1 cellular context compared by ENCODE assay signal in the genomic region with DNA sequence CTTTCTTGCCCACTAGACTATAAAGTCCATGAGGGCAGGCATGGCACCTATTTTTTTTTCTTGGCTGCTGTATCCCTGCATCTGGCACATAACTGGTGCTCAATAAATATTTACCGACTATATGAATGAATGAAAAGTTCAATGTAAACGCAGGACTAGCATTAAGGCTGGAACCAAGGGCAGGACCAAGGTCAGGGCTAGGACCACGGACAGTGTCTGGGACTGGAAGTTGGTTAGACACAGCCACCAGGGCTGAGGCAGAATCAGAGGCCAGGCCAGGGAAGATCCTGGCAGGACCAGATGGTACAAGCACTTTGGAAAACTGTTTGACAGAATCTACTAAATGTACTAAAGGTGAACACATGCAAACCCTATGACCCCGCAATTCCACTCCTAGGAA.
A peak's percentile ranks its signal among the peaks of the same experiment; 100 is the strongest.
TF ChIP-seq lines count a peak whose summit lies in the region.

No MANE protein-coding gene starts in this region.

TF ChIP-seq in HepG2, 621 proteins besides CTCF, POLR2A, EP300 and RAD21 (continues in another document):
- TF ChIP-seq MIER2 (CRISPR knock-in tag; IDR thresholded peaks at IDR 0.05) (peak; percentile 95), PRMT3 (CRISPR knock-in tag; IDR thresholded peaks at IDR 0.05; ENCODE audit: borderline replicate concordance, low read depth) (no peak), NAIF1 (CRISPR knock-in tag; IDR thresholded peaks at IDR 0.05; ENCODE audit: borderline replicate concordance) (no peak), PHF5A (CRISPR knock-in tag; IDR thresholded peaks at IDR 0.05; ENCODE audit: low read depth, unreplicated experiment) (no peak), CENPX (CRISPR knock-in tag; IDR thresholded peaks at IDR 0.05) (no peak), RELA (CRISPR knock-in tag; IDR thresholded peaks at IDR 0.05) (no peak), AGO1 (IDR thresholded peaks at IDR 0.05; ENCODE audit: low read depth, low read length, poor library complexity, severe bottlenecking) (no peak), RFXANK (CRISPR knock-in tag; IDR thresholded peaks at IDR 0.05) (no peak), GTF3A (CRISPR knock-in tag; conservative IDR thresholded peaks at IDR 0.05) (no peak), ZMYM2 (CRISPR knock-in tag; IDR thresholded peaks at IDR 0.05) (no peak), NFIB (CRISPR knock-in tag; IDR thresholded peaks at IDR 0.05; ENCODE audit: borderline replicate concordance) (no peak), SAP130 (CRISPR knock-in tag; IDR thresholded peaks at IDR 0.05; ENCODE audit: low read depth) (no peak), BHLHE40 (IDR thresholded peaks at IDR 0.05; ENCODE audit: low read length) (no peak), EZH2 (conservative IDR thresholded peaks at IDR 0.05; ENCODE audit: low read depth, low read length) (no peak), SALL1 (CRISPR knock-in tag; IDR thresholded peaks at IDR 0.05) (peak; percentile 17; the same call in 1 of the 2 replicates), ZNF891 (CRISPR knock-in tag; IDR thresholded peaks at IDR 0.05) (no peak), RARG (CRISPR knock-in tag; IDR thresholded peaks at IDR 0.05; ENCODE audit: low read depth) (no peak), TOE1 (CRISPR knock-in tag; IDR thresholded peaks at IDR 0.05) (no peak), ZBTB21 (CRISPR knock-in tag; IDR thresholded peaks at IDR 0.05) (no peak), ELF4 (CRISPR knock-in tag; IDR thresholded peaks at IDR 0.05; ENCODE audit: borderline replicate concordance) (no peak), ZNF205 (CRISPR knock-in tag; IDR thresholded peaks at IDR 0.05) (0 out of 2 replicates have a peak, but pooled peaks have one; percentile 55), ZNF557 (CRISPR knock-in tag; IDR thresholded peaks at IDR 0.05) (no peak), ZNF10 (CRISPR knock-in tag; IDR thresholded peaks at IDR 0.05; ENCODE audit: borderline replicate concordance, low read depth) (no peak), PAWR (CRISPR knock-in tag; IDR thresholded peaks at IDR 0.05; ENCODE audit: borderline replicate concordance) (no peak), RARA (CRISPR knock-in tag; IDR thresholded peaks at IDR 0.05) (peak; percentile 22; the same call in 1 of the 2 replicates), YEATS2 (CRISPR knock-in tag; IDR thresholded peaks at IDR 0.05; ENCODE audit: borderline replicate concordance) (no peak), ZNF776 (CRISPR knock-in tag; IDR thresholded peaks at IDR 0.05) (no peak), ZNF878 (CRISPR knock-in tag; IDR thresholded peaks at IDR 0.05) (no peak), KDM5A (IDR thresholded peaks at IDR 0.05; ENCODE audit: borderline replicate concordance, low read length) (no peak), ZSCAN30 (CRISPR knock-in tag; IDR thresholded peaks at IDR 0.05) (no peak), ATF7-NPFF (CRISPR knock-in tag; IDR thresholded peaks at IDR 0.05; ENCODE audit: low read depth) (no peak), GTF2F1 (IDR thresholded peaks at IDR 0.05; ENCODE audit: low read length) (no peak), HOXD1 (CRISPR knock-in tag; IDR thresholded peaks at IDR 0.05) (no peak), YEATS4 (CRISPR knock-in tag; IDR thresholded peaks at IDR 0.05; ENCODE audit: borderline replicate concordance) (no peak)
- TF ChIP-seq, protein P1, sequence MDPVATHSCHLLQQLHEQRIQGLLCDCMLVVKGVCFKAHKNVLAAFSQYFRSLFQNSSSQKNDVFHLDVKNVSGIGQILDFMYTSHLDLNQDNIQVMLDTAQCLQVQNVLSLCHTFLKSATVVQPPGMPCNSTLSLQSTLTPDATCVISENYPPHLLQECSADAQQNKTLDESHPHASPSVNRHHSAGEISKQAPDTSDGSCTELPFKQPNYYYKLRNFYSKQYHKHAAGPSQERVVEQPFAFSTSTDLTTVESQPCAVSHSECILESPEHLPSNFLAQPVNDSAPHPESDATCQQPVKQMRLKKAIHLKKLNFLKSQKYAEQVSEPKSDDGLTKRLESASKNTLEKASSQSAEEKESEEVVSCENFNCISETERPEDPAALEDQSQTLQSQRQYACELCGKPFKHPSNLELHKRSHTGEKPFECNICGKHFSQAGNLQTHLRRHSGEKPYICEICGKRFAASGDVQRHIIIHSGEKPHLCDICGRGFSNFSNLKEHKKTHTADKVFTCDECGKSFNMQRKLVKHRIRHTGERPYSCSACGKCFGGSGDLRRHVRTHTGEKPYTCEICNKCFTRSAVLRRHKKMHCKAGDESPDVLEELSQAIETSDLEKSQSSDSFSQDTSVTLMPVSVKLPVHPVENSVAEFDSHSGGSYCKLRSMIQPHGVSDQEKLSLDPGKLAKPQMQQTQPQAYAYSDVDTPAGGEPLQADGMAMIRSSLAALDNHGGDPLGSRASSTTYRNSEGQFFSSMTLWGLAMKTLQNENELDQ (CRISPR knock-in tag; IDR thresholded peaks at IDR 0.05; ENCODE audit: borderline replicate concordance) = peak; percentile 45; the same call in 1 of the 2 replicates
- TF ChIP-seq, protein P2, sequence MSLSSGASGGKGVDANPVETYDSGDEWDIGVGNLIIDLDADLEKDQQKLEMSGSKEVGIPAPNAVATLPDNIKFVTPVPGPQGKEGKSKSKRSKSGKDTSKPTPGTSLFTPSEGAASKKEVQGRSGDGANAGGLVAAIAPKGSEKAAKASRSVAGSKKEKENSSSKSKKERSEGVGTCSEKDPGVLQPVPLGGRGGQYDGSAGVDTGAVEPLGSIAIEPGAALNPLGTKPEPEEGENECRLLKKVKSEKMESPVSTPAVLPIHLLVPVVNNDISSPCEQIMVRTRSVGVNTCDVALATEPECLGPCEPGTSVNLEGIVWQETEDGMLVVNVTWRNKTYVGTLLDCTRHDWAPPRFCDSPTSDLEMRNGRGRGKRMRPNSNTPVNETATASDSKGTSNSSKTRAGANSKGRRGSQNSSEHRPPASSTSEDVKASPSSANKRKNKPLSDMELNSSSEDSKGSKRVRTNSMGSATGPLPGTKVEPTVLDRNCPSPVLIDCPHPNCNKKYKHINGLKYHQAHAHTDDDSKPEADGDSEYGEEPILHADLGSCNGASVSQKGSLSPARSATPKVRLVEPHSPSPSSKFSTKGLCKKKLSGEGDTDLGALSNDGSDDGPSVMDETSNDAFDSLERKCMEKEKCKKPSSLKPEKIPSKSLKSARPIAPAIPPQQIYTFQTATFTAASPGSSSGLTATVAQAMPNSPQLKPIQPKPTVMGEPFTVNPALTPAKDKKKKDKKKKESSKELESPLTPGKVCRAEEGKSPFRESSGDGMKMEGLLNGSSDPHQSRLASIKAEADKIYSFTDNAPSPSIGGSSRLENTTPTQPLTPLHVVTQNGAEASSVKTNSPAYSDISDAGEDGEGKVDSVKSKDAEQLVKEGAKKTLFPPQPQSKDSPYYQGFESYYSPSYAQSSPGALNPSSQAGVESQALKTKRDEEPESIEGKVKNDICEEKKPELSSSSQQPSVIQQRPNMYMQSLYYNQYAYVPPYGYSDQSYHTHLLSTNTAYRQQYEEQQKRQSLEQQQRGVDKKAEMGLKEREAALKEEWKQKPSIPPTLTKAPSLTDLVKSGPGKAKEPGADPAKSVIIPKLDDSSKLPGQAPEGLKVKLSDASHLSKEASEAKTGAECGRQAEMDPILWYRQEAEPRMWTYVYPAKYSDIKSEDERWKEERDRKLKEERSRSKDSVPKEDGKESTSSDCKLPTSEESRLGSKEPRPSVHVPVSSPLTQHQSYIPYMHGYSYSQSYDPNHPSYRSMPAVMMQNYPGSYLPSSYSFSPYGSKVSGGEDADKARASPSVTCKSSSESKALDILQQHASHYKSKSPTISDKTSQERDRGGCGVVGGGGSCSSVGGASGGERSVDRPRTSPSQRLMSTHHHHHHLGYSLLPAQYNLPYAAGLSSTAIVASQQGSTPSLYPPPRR (CRISPR knock-in tag; IDR thresholded peaks at IDR 0.05; ENCODE audit: borderline replicate concordance) = no peak
- TF ChIP-seq, protein P3, sequence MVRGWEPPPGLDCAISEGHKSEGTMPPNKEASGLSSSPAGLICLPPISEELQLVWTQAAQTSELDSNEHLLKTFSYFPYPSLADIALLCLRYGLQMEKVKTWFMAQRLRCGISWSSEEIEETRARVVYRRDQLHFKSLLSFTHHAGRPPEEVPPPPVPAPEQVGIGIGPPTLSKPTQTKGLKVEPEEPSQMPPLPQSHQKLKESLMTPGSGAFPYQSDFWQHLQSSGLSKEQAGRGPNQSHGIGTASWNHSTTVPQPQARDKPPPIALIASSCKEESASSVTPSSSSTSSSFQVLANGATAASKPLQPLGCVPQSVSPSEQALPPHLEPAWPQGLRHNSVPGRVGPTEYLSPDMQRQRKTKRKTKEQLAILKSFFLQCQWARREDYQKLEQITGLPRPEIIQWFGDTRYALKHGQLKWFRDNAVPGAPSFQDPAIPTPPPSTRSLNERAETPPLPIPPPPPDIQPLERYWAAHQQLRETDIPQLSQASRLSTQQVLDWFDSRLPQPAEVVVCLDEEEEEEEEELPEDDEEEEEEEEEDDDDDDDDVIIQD (CRISPR knock-in tag; IDR thresholded peaks at IDR 0.05; ENCODE audit: low read depth) = no peak
- TF ChIP-seq, protein P4, sequence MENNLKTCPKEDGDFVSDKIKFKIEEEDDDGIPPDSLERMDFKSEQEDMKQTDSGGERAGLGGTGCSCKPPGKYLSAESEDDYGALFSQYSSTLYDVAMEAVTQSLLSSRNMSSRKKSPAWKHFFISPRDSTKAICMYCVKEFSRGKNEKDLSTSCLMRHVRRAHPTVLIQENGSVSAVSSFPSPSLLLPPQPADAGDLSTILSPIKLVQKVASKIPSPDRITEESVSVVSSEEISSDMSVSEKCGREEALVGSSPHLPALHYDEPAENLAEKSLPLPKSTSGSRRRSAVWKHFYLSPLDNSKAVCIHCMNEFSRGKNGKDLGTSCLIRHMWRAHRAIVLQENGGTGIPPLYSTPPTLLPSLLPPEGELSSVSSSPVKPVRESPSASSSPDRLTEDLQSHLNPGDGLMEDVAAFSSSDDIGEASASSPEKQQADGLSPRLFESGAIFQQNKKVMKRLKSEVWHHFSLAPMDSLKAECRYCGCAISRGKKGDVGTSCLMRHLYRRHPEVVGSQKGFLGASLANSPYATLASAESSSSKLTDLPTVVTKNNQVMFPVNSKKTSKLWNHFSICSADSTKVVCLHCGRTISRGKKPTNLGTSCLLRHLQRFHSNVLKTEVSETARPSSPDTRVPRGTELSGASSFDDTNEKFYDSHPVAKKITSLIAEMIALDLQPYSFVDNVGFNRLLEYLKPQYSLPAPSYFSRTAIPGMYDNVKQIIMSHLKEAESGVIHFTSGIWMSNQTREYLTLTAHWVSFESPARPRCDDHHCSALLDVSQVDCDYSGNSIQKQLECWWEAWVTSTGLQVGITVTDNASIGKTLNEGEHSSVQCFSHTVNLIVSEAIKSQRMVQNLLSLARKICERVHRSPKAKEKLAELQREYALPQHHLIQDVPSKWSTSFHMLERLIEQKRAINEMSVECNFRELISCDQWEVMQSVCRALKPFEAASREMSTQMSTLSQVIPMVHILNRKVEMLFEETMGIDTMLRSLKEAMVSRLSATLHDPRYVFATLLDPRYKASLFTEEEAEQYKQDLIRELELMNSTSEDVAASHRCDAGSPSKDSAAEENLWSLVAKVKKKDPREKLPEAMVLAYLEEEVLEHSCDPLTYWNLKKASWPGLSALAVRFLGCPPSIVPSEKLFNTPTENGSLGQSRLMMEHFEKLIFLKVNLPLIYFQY (CRISPR knock-in tag; IDR thresholded peaks at IDR 0.05; ENCODE audit: borderline replicate concordance) = no peak
- TF ChIP-seq, protein P5, sequence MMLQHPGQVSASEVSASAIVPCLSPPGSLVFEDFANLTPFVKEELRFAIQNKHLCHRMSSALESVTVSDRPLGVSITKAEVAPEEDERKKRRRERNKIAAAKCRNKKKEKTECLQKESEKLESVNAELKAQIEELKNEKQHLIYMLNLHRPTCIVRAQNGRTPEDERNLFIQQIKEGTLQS (CRISPR knock-in tag; IDR thresholded peaks at IDR 0.05) = peak; percentile 30; the same call in 1 of the 2 replicates
- TF ChIP-seq, protein P6, sequence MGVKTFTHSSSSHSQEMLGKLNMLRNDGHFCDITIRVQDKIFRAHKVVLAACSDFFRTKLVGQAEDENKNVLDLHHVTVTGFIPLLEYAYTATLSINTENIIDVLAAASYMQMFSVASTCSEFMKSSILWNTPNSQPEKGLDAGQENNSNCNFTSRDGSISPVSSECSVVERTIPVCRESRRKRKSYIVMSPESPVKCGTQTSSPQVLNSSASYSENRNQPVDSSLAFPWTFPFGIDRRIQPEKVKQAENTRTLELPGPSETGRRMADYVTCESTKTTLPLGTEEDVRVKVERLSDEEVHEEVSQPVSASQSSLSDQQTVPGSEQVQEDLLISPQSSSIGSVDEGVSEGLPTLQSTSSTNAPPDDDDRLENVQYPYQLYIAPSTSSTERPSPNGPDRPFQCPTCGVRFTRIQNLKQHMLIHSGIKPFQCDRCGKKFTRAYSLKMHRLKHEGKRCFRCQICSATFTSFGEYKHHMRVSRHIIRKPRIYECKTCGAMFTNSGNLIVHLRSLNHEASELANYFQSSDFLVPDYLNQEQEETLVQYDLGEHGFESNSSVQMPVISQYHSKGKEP (CRISPR knock-in tag; IDR thresholded peaks at IDR 0.05) = peak; percentile 50; the same call in 1 of the 2 replicates
- TF ChIP-seq, protein P7, sequence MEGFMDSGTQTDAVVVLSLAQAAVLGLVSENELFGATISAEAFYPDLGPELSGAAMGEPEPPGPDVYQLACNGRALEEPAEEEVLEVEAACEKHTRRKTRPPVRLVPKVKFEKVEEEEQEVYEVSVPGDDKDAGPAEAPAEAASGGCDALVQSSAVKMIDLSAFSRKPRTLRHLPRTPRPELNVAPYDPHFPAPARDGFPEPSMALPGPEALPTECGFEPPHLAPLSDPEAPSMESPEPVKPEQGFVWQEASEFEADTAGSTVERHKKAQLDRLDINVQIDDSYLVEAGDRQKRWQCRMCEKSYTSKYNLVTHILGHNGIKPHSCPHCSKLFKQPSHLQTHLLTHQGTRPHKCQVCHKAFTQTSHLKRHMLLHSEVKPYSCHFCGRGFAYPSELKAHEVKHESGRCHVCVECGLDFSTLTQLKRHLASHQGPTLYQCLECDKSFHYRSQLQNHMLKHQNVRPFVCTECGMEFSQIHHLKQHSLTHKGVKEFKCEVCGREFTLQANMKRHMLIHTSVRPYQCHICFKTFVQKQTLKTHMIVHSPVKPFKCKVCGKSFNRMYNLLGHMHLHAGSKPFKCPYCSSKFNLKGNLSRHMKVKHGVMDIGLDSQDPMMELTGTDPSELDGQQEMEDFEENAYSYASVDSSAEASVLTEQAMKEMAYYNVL (CRISPR knock-in tag; IDR thresholded peaks at IDR 0.05; ENCODE audit: borderline replicate concordance) = no peak
- TF ChIP-seq, protein P8, sequence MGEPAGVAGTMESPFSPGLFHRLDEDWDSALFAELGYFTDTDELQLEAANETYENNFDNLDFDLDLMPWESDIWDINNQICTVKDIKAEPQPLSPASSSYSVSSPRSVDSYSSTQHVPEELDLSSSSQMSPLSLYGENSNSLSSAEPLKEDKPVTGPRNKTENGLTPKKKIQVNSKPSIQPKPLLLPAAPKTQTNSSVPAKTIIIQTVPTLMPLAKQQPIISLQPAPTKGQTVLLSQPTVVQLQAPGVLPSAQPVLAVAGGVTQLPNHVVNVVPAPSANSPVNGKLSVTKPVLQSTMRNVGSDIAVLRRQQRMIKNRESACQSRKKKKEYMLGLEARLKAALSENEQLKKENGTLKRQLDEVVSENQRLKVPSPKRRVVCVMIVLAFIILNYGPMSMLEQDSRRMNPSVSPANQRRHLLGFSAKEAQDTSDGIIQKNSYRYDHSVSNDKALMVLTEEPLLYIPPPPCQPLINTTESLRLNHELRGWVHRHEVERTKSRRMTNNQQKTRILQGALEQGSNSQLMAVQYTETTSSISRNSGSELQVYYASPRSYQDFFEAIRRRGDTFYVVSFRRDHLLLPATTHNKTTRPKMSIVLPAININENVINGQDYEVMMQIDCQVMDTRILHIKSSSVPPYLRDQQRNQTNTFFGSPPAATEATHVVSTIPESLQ (CRISPR knock-in tag; conservative IDR thresholded peaks at IDR 0.05) = no peak
